Comparison of ENCODE assay signal across 1 cellular context in the genomic region with DNA sequence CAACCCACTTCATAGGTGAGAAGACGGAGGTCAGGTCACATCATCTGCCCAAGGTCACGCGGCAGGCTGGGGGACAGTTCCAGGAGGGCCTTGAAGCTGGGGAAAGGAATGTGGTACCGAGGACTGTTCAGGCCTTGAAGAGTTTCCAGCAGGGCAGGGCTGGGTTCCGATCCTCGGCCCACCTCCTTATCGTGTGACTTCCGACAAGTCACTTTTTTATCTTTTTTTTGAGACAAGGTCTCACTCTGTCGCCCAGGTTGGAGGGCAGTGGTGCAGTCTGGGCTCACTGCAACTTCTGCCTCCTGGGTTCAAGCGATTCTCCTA.
TF ChIP-seq lines count a peak whose summit lies in the region.

No MANE protein-coding gene starts in this region.

TF ChIP-seq in HEK293, 187 proteins besides CTCF, POLR2A, EP300 and RAD21 (continued from another document):
- TF ChIP-seq, protein P1, sequence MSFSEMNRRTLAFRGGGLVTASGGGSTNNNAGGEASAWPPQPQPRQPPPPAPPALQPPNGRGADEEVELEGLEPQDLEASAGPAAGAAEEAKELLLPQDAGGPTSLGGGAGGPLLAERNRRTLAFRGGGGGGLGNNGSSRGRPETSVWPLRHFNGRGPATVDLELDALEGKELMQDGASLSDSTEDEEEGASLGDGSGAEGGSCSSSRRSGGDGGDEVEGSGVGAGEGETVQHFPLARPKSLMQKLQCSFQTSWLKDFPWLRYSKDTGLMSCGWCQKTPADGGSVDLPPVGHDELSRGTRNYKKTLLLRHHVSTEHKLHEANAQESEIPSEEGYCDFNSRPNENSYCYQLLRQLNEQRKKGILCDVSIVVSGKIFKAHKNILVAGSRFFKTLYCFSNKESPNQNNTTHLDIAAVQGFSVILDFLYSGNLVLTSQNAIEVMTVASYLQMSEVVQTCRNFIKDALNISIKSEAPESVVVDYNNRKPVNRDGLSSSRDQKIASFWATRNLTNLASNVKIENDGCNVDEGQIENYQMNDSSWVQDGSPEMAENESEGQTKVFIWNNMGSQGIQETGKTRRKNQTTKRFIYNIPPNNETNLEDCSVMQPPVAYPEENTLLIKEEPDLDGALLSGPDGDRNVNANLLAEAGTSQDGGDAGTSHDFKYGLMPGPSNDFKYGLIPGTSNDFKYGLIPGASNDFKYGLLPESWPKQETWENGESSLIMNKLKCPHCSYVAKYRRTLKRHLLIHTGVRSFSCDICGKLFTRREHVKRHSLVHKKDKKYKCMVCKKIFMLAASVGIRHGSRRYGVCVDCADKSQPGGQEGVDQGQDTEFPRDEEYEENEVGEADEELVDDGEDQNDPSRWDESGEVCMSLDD (tag by site-specific recombination; IDR thresholded peaks at IDR 0.05): no peak
- TF ChIP-seq ZBTB7A (tag by site-specific recombination; IDR thresholded peaks at IDR 0.05; ENCODE audit: low read depth): no peak
- no peak for TF ChIP-seq ZNF560 (tag by site-specific recombination; IDR thresholded peaks at IDR 0.05; ENCODE audit: borderline replicate concordance)
- TF ChIP-seq TRIM28 (IDR thresholded peaks at IDR 0.05; ENCODE audit: borderline replicate concordance, low read length): no peak
- no peak for TF ChIP-seq ZNF394 (tag by site-specific recombination; IDR thresholded peaks at IDR 0.05; ENCODE audit: borderline replicate concordance)
- no peak for TF ChIP-seq ZNF311 (tag by site-specific recombination; IDR thresholded peaks at IDR 0.05; ENCODE audit: borderline replicate concordance)
- TF ChIP-seq ZNF654 (tag by site-specific recombination; IDR thresholded peaks at IDR 0.05; ENCODE audit: low read depth): no peak
- no peak for TF ChIP-seq ZNF610 (tag by site-specific recombination; IDR thresholded peaks at IDR 0.05; ENCODE audit: borderline replicate concordance)
- no peak for TF ChIP-seq SCRT2 (tag by site-specific recombination; IDR thresholded peaks at IDR 0.05)
